12 cellular contexts compared by ENCODE assay signal in genomic region chr1:78676996-78677395, GRCh38. TPM values are rescaled to one million over a fixed set of nuclear protein-coding genes. Genes with fewer than 3 reads are reported as not detected.
"Had no signal": no experiment of that assay in that cellular context is flagged by ENCODE, and none has a peak within 500 bp of the region (broad histone marks: within the 10 kb centered on the region; RNA-seq: fewer than 3 reads in every experiment).

No MANE protein-coding gene starts in this region.

- H3K4me3 ChIP-seq: K562 had no signal

- DNase-seq: activated CD4-positive, CD25-positive, alpha-beta regulatory T cell treated with anti-CD3 and anti-CD28 coated beads, Interleukin-2, amount 50 U/mL, for 72 hours; activated T-cell treated with anti-CD3 and anti-CD28 coated beads, Interleukin-2, amount 50 U/mL, for 24 hours; NCI-H2171; NCI-H2227 treated with DMSO at 0.1 percent for 48 hours; NCI-H524 treated with DMSO at 0.1 percent for 48 hours had no signal

- H3K27ac Mint-ChIP-seq: activated naive CD4-positive, alpha-beta T cell treated with anti-CD3 and anti-CD28 coated beads, Interleukin-2, amount 50 U/mL, for 72 hours; activated T-cell treated with anti-CD3 and anti-CD28 coated beads, Interleukin-2, amount 50 U/mL, for 24 hours; T-helper 17 cell; WTC11 had no signal

- H3K9me3 Mint-ChIP-seq: activated naive CD4-positive, alpha-beta T cell treated with anti-CD3 and anti-CD28 coated beads, Interleukin-2, amount 50 U/mL, for 72 hours; activated T-cell treated with anti-CD3 and anti-CD28 coated beads, Interleukin-2, amount 50 U/mL, for 24 hours; WTC11 had no signal

- H3K4me1 Mint-ChIP-seq: WTC11 had no signal

- ATAC-seq: activated CD8-positive, alpha-beta memory T cell treated with anti-CD3 and anti-CD28 coated beads, Interleukin-2, amount 10 ng/mL, durations not matched to agents 7 days and 5 days; WTC11 had no signal

- H3K4me3 Mint-ChIP-seq: activated CD4-positive, alpha-beta T cell treated with anti-CD3 and anti-CD28 coated beads, Interleukin-2, amount 10 ng/mL, durations not matched to agents 24 days and 14 days; activated T-cell treated with anti-CD3 and anti-CD28 coated beads, Interleukin-2, amount 50 U/mL, for 24 hours; T-helper 17 cell; WTC11 had no signal

- H3K36me3 Mint-ChIP-seq: activated naive CD4-positive, alpha-beta T cell treated with anti-CD3 and anti-CD28 coated beads, Interleukin-2, amount 50 U/mL, for 72 hours; WTC11 had no signal

RNA-seq across cellular contexts. Expression of gene IFI44, which starts 27.4 kb away (rescaled TPM):
- polyA plus RNA-seq: K562 had no signal

RNA-seq across cellular contexts. Expression of gene IFI44L, which starts 56.7 kb away (rescaled TPM):
- total RNA-seq: bronchial epithelial cell had no signal
